1 cellular context compared by ENCODE assay signal in the genomic region with DNA sequence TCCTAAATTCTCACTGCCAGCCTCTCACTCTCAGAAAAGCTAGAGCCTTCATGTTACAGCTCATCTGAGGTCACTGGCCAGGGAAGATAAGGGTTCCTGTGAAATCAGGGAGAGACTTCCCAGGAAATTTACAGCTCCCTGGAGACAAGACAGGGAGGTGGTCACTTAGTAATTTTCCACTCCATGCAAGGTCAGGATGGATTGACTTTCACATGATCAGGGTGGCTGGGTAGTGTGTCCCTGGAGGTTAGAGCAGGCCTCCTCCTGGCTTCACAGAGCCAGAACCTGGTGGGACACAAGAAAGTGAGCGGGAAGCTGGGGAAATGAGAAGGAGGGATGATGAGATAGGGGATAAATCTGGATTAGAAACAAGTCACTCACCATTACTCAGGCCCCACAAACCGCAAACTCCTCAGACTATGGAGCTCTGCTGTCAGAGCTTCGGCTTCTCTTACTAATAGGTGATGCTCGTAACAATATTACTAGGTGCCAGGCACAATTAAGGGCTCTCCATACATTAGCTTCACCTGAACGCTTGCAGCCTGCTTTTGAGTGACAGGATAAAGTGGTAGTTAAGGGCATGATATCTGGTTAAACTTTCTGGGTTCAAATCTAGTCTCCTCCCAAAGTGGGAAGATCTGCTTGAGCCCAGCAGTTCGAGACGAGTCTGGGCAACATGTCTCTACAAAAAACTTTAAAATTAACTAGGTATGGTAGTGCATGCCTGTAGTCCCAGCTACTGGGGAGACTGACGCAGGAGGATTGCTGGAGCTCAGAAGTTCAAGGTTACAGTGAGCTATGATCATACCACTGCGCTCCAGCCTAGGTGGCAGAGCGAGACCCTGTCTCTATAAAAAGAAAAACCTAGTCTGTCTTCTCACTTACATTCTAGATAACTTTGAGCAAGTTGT.
TF ChIP-seq lines count a peak whose summit lies in the region.

No MANE protein-coding gene starts in this region.

TF ChIP-seq in GM12878, 131 proteins besides CTCF, POLR2A, EP300 and RAD21:
- TF ChIP-seq DPF2 (IDR thresholded peaks at IDR 0.05) (no peak), MYC (IDR thresholded peaks at IDR 0.05; ENCODE audit: insufficient read depth, insufficient read length, insufficient replicate concordance, low read length, severe bottlenecking) (no peak), MTA2 (IDR thresholded peaks at IDR 0.05; ENCODE audit: low read depth) (no peak), PML (IDR thresholded peaks at IDR 0.05; ENCODE audit: low read length) (no peak), SIN3A (IDR thresholded peaks at IDR 0.05; ENCODE audit: low read depth, low read length) (no peak), POU2F2 (IDR thresholded peaks at IDR 0.05; ENCODE audit: borderline replicate concordance, low read depth, low read length) (no peak), CREB1 (IDR thresholded peaks at IDR 0.05; ENCODE audit: low read depth) (no peak)
- TF ChIP-seq, protein P1, sequence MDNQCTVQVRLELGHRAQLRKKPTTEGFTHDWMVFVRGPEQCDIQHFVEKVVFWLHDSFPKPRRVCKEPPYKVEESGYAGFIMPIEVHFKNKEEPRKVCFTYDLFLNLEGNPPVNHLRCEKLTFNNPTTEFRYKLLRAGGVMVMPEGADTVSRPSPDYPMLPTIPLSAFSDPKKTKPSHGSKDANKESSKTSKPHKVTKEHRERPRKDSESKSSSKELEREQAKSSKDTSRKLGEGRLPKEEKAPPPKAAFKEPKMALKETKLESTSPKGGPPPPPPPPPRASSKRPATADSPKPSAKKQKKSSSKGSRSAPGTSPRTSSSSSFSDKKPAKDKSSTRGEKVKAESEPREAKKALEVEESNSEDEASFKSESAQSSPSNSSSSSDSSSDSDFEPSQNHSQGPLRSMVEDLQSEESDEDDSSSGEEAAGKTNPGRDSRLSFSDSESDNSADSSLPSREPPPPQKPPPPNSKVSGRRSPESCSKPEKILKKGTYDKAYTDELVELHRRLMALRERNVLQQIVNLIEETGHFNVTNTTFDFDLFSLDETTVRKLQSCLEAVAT (IDR thresholded peaks at IDR 0.05) = no peak
- TF ChIP-seq, protein P2, sequence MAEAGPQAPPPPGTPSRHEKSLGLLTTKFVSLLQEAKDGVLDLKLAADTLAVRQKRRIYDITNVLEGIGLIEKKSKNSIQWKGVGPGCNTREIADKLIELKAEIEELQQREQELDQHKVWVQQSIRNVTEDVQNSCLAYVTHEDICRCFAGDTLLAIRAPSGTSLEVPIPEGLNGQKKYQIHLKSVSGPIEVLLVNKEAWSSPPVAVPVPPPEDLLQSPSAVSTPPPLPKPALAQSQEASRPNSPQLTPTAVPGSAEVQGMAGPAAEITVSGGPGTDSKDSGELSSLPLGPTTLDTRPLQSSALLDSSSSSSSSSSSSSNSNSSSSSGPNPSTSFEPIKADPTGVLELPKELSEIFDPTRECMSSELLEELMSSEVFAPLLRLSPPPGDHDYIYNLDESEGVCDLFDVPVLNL (IDR thresholded peaks at IDR 0.05; ENCODE audit: low read depth, low read length) = no peak
- TF ChIP-seq, protein P3, sequence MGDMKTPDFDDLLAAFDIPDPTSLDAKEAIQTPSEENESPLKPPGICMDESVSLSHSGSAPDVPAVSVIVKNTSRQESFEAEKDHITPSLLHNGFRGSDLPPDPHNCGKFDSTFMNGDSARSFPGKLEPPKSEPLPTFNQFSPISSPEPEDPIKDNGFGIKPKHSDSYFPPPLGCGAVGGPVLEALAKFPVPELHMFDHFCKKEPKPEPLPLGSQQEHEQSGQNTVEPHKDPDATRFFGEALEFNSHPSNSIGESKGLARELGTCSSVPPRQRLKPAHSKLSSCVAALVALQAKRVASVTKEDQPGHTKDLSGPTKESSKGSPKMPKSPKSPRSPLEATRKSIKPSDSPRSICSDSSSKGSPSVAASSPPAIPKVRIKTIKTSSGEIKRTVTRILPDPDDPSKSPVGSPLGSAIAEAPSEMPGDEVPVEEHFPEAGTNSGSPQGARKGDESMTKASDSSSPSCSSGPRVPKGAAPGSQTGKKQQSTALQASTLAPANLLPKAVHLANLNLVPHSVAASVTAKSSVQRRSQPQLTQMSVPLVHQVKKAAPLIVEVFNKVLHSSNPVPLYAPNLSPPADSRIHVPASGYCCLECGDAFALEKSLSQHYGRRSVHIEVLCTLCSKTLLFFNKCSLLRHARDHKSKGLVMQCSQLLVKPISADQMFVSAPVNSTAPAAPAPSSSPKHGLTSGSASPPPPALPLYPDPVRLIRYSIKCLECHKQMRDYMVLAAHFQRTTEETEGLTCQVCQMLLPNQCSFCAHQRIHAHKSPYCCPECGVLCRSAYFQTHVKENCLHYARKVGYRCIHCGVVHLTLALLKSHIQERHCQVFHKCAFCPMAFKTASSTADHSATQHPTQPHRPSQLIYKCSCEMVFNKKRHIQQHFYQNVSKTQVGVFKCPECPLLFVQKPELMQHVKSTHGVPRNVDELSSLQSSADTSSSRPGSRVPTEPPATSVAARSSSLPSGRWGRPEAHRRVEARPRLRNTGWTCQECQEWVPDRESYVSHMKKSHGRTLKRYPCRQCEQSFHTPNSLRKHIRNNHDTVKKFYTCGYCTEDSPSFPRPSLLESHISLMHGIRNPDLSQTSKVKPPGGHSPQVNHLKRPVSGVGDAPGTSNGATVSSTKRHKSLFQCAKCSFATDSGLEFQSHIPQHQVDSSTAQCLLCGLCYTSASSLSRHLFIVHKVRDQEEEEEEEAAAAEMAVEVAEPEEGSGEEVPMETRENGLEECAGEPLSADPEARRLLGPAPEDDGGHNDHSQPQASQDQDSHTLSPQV (IDR thresholded peaks at IDR 0.05) = no peak
TF ChIP-seq in GM12878: peak in this region for 0.
